8 cellular contexts compared by ENCODE assay signal in genomic region chr18:74652392-74652988, GRCh38. TPM values are rescaled to one million over a fixed set of nuclear protein-coding genes. Genes with fewer than 3 reads are reported as not detected.
DNase-seq lines count a peak whose midpoint lies in the region; ATAC-seq, FAIRE-seq and TF ChIP-seq lines count a peak whose summit lies in the region.

No MANE protein-coding gene starts in this region.

- intact Hi-C loops in pancreas (cut with DNase I) = loop anchor here in 1 of 3 donors (10.0 kb wide), 1 partner anchor 1692 kb away; no protein-coding TSS in a partner anchor

- no peak for TF ChIP-seq EP300 in Ishikawa (IDR thresholded peaks at IDR 0.05; ENCODE audit: borderline replicate concordance)

- H3K4me3 ChIP-seq in GM12865 (ENCODE audit: low read depth, low read length) = no peak overlapping the region
- H3K4me3 ChIP-seq in epithelial cell of esophagus (ENCODE audit: low read length) = no peak overlapping the region
- no peak overlapping the region for H3K4me3 ChIP-seq in pancreas

- no peaks in the 10 kb centered on the region for H3K4me1 ChIP-seq in pancreas

- WGBS in pancreas, 2 donors = 32 to 33% methylated on average over 4 of the region's 4 CpGs

- H3K27ac ChIP-seq in pancreas = no peak overlapping the region

- TF ChIP-seq RAD21 in Ishikawa (IDR thresholded peaks at IDR 0.05; ENCODE audit: low read depth) = peak; percentile 79

- DNase-seq in A172 (ENCODE audit: low spot score) (peak; percentile 29), GM12865 (ENCODE audit: low read depth) (peak; percentile 52), OCI-M1 (lab: John Stamatoyannopoulos, UW) (peak; percentile 68), epithelial cell of esophagus (ENCODE audit: low read depth) (peak; percentile 51), pancreas (no peak), activated gamma-delta T cell treated with Interleukin-2 at 50 U/mL for 16 hours (no peak)

- no peaks in the 10 kb centered on the region for H3K9me3 ChIP-seq in pancreas

- peak in 3 of 4 donors; percentile 44 to 58 (median 57) for ATAC-seq in pancreas
- no peak for ATAC-seq in GM19328 (IDR thresholded peaks at IDR 0.05; ENCODE audit: unreplicated experiment)

- no peaks in the 10 kb centered on the region for H3K36me3 ChIP-seq in pancreas

- TF ChIP-seq CTCF in GM12865 (IDR thresholded peaks at IDR 0.05; ENCODE audit: insufficient read depth, low read depth, low read length, missing control alignments) (peak; percentile 35), epithelial cell of esophagus (IDR thresholded peaks at IDR 0.05; ENCODE audit: insufficient read depth, low read depth, low read length, missing control alignments) (peak; percentile 54), pancreas (IDR thresholded peaks at IDR 0.05) (peak in 3 of 4 donors; percentile 21 to 43 (median 32))

- no peaks in the 10 kb centered on the region for H3K27me3 ChIP-seq in pancreas

- peak; percentile 94 for FAIRE-seq in pancreas (lab: Jason Lieb, UNC)

TF ChIP-seq in Ishikawa, 13 proteins besides CTCF, POLR2A, EP300 and RAD21:
- TF ChIP-seq REST (IDR thresholded peaks at IDR 0.05; ENCODE audit: low read depth) (no peak), CREB1 (IDR thresholded peaks at IDR 0.05; ENCODE audit: low read depth) (no peak)

RNA-seq across cellular contexts. Expression of gene ZNF407, which starts 54.8 kb away (rescaled TPM):
- 3.5 and 5.7 TPM in 2 replicates for total RNA-seq in A172 (2014; rRNA removed; shearing (Covaris generic))
- total RNA-seq in pancreas = 1 to 10 TPM; 4.5 to 10.0 (median 5.5) TPM
- polyA plus RNA-seq in pancreas = 1 to 10 TPM; 2.7 to 2.8 TPM

Comparison
In these comparisons a context has a peak if more than half of its experiments do, and no peak if none do; other contexts are left out.
1. DNase-seq: peak in A172 (single experiment), GM12865 (single experiment), OCI-M1 (single experiment) and epithelial cell of esophagus (single experiment); none in pancreas (0 of 6) and activated gamma-delta T cell treated with Interleukin-2 at 50 U/mL for 16 hours (single experiment).
2. Peak in every context shown above with its lines, with median percentiles within 50 percentile points of each other: CTCF ChIP-seq.